8 cellular contexts compared by ENCODE assay signal in the genomic region with DNA sequence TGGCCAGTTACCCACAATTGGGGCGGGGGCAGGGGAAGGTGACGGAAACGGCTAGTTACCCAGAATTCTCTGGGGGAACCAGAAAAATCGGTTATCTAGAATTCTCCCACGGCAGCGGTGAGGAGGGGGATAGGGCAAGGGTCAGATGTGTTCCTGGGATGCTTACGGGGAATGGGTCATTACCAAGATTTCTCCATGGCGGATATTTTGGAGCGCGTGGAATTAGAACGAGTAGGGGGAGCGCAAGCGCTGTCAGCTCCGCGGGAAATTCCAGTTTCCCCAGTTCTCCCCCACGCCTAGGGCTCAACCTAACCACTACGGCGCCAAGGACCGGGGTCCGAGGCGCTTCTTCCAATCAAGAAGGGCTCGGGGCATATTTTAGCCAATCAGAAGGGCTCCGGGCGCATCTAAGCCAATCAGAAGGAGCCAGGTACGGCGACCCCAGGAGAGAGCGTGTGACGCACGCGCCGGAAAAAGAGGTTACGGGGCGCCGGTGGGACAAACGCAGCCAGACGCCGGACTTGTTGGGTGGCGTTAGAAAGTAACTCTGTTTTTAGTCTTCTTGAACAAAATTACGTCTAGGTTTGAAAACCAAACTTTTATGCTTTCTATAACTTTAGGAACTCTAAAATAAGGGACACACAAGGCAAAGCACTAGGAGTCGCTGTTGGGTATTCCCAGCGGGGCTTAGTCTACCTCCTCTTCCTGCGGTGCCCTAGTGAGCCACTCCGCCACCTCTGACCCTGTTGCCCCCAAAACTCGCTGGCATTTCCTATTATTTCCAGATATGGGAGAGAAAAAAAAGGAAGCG.
DNase-seq lines count a peak whose midpoint lies in the region; ATAC-seq lines count a peak whose summit lies in the region.

A gene with protein sequence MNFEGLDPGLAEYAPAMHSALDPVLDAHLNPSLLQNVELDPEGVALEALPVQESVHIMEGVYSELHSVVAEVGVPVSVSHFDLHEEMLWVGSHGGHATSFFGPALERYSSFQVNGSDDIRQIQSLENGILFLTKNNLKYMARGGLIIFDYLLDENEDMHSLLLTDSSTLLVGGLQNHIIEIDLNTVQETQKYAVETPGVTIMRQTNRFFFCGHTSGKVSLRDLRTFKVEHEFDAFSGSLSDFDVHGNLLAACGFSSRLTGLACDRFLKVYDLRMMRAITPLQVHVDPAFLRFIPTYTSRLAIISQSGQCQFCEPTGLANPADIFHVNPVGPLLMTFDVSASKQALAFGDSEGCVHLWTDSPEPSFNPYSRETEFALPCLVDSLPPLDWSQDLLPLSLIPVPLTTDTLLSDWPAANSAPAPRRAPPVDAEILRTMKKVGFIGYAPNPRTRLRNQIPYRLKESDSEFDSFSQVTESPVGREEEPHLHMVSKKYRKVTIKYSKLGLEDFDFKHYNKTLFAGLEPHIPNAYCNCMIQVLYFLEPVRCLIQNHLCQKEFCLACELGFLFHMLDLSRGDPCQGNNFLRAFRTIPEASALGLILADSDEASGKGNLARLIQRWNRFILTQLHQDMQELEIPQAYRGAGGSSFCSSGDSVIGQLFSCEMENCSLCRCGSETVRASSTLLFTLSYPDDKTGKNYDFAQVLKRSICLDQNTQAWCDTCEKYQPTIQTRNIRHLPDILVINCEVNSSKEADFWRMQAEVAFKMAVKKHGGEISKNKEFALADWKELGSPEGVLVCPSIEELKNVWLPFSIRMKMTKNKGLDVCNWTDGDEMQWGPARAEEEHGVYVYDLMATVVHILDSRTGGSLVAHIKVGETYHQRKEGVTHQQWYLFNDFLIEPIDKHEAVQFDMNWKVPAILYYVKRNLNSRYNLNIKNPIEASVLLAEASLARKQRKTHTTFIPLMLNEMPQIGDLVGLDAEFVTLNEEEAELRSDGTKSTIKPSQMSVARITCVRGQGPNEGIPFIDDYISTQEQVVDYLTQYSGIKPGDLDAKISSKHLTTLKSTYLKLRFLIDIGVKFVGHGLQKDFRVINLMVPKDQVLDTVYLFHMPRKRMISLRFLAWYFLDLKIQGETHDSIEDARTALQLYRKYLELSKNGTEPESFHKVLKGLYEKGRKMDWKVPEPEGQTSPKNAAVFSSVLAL (minus strand): TSS at position 322 of the 811 bp plus-strand sequence. CDS start 906 bp downstream, outside the sequence.

- DNase-seq in GM19240 (ENCODE audit: insufficient read length, low spot score) (peak; percentile 99), NCI-H524 treated with DMSO at 0.1 percent for 48 hours (lab: John Stamatoyannopoulos, UW) (peak; percentile 66)
- DNase-seq in activated CD4-positive, alpha-beta T cell treated with anti-CD3 and anti-CD28 coated beads for 4 hours: peak; percentile 91 to 92
- peak; percentile 81 to 87 for DNase-seq in stimulated activated CD4-positive, alpha-beta T cell treated with anti-CD3 and anti-CD28 coated beads, Interleukin-1b, Interleukin-23, amount 100 ng/mL, for 4 hours (ENCODE audit: low read depth in 2 of 2)

- peak; percentile 94 for ATAC-seq in HG03460 (IDR thresholded peaks at IDR 0.05; ENCODE audit: unreplicated experiment)

- H3K36me3 ChIP-seq in BLaER1: no peaks in the 10 kb centered on the region

- no peaks in the 10 kb centered on the region for H3K27me3 ChIP-seq in BLaER1
- H3K27me3 ChIP-seq in layer of hippocampus (ENCODE audit: control insufficient read depth, insufficient read depth, low read length): no peaks in the 10 kb centered on the region

- H3K4me3 ChIP-seq in BLaER1: peak within 1 kb of the TSS; percentile 73

- H4K20me1 ChIP-seq in BLaER1: no peaks in the 10 kb centered on the region

- H3K4me1 ChIP-seq in BLaER1: peaks cover 28% of the 10 kb centered on the region

- H3K9me3 ChIP-seq in BLaER1: no peaks in the 10 kb centered on the region

- peak within 1 kb of the TSS; percentile 98 for H3K4me2 ChIP-seq in BLaER1

- H3K9ac ChIP-seq in BLaER1: peak within 1 kb of the TSS; percentile 84

- H3K27ac ChIP-seq in BLaER1: peak within 1 kb of the TSS; percentile 90
- H3K27ac ChIP-seq in cingulate gyrus (ENCODE audit: low read depth, low read length): peak within 1 kb of the TSS; percentile 99
- H3K27ac ChIP-seq in layer of hippocampus (ENCODE audit: low read depth, low read length): peak within 1 kb of the TSS; percentile 98

Comparison
In these comparisons a context has a peak if more than half of its experiments do, and no peak if none do; other contexts are left out.
1. Peak in every context shown above with its lines: DNase-seq, ATAC-seq, H3K4me3 ChIP-seq and H3K27ac ChIP-seq.